ENCODE assay signal across 8 cellular contexts in genomic region chr4:54228563-54229501, GRCh38. TPM values are rescaled to one million over a fixed set of nuclear protein-coding genes. Genes with fewer than 3 reads are reported as not detected.
DNase-seq lines count a peak whose midpoint lies in the region; ATAC-seq and FAIRE-seq lines count a peak whose summit lies in the region.

Gene PDGFRA, plus strand, starts transcription at chr4:54229293. Its CDS starts 29,476 bp downstream, at chr4:54258769.

- no peaks in the 10 kb centered on the region for H3K27me3 ChIP-seq in MG63
- peaks cover 73 to 80% of the 10 kb centered on the region in 2 donors for H3K27me3 ChIP-seq in mucosa of rectum (ENCODE audit: control insufficient read depth in 2 of 2, insufficient read depth in 2 of 2, low read length in 2 of 2)

- H3K9ac ChIP-seq in mucosa of rectum (ENCODE audit: low read depth in 1 of 2, low read length in 2 of 2), result peak within 1 kb of the TSS; percentile 47 to 61

- H3K4me3 ChIP-seq in MG63, result peak within 1 kb of the TSS; percentile 65
- H3K4me3 ChIP-seq in mucosa of rectum (ENCODE audit: low read length in 2 of 2), result peak within 1 kb of the TSS; percentile 55 to 64

- peak within 1 kb of the TSS; percentile 62 to 67 for H3K27ac ChIP-seq in mucosa of rectum (ENCODE audit: low read depth in 2 of 2, low read length in 2 of 2)

- ATAC-seq in HG03025 (IDR thresholded peaks at IDR 0.05; ENCODE audit: low FRiP score, unreplicated experiment) (no peak), GM21360 (IDR thresholded peaks at IDR 0.05; ENCODE audit: unreplicated experiment) (no peak), HG03460 (IDR thresholded peaks at IDR 0.05; ENCODE audit: unreplicated experiment) (no peak)

- H3K36me3 ChIP-seq in MG63 (peaks cover 5% of the 10 kb centered on the region; the same call in 1 of the 2 replicates), mucosa of rectum (ENCODE audit: control insufficient read depth in 2 of 2, insufficient read depth in 2 of 2, low read length in 2 of 2) (no peaks in the 10 kb centered on the region)

- H3K9me3 ChIP-seq in MG63 (peaks cover 5% of the 10 kb centered on the region; the same call in 1 of the 2 replicates), mucosa of rectum (ENCODE audit: control insufficient read depth in 2 of 2, low read length in 2 of 2) (no peaks in the 10 kb centered on the region)

- H3K4me1 ChIP-seq in mucosa of rectum (ENCODE audit: control insufficient read depth in 2 of 2, insufficient read depth in 2 of 2, low read length in 2 of 2), result peaks cover 27 to 31% of the 10 kb centered on the region in 2 donors

- FAIRE-seq in A204.1 (lab: Jason Lieb, UNC) (peak; percentile 85), endometrium (lab: Jason Lieb, UNC) (peak; percentile 88)

- DNase-seq in MG63 (peak; percentile 84), DMS79 (lab: John Stamatoyannopoulos, UW) (no peak)

RNA-seq across cellular contexts. Expression of gene PDGFRA, which starts in this region (rescaled TPM):
- 118 and 133 TPM in 2 replicates for total RNA-seq in MG63 (2014; rRNA removed; shearing (Covaris generic); ENCODE audit: low replicate concordance)
